ENCODE assay signal across 10 cellular contexts in the genomic region with DNA sequence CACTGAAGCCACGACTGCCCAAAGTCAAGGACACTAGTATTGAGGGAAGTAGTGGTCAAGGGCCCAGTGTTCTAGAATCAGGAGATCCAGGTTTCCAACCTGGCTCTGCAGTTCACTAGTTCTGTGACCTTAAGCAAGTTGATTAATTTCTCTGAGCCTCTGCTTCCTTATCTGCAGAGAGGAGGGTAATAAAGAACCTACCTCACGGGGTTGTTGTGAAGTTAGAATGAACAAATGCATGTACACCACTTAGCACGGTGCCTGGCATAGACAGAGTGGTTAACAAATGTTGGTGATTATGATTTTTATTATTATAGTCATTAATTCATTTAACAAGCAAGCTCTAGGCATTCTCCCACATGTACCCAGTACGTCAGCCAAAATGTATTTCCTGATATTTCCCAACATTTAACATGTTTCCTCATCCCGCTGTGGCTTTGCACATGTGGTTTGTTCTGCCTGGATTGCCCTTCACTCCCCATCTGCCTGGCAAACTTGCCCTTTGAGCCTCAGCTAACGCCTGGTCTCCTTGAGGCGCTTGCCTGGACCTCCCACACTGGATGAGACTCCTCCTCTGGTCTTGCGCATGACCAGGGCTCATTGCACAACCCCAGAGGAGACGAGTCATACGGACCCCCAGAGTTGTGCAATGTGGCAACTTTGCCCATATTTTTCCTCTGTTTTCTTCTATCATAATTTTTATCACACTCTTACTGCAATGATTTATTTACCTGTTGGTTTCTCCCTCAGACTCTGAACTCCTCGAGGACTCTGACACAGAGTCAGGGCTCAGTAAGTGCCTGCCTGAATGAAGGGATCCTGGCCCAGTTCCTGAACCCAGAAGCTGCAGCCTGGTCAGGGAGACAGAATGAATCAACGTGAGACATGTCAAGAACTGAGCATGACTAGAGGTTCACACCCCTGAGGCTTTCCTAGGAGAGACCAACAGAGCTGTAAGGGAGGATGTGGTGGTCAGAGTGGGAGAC. TPM values are rescaled to one million over a fixed set of nuclear protein-coding genes. Genes with fewer than 3 reads are reported as not detected.
A peak's percentile ranks its signal among the peaks of the same experiment; 100 is the strongest.
DNase-seq lines count a peak whose midpoint lies in the region; ATAC-seq and TF ChIP-seq lines count a peak whose summit lies in the region.
"Had no signal": no experiment of that assay in that cellular context is flagged by ENCODE, and none has a peak within 500 bp of the region (broad histone marks: within the 10 kb centered on the region; RNA-seq: fewer than 3 reads in every experiment).

No MANE protein-coding gene starts in this region.

- TF ChIP-seq POLR2A in gastroesophageal sphincter (IDR thresholded peaks at IDR 0.05) = no peak

- H3K4me1 ChIP-seq in RWPE2 (ENCODE audit: insufficient read depth, poor library complexity, severe bottlenecking) (peaks cover 14% of the 10 kb centered on the region), gastroesophageal sphincter (no peaks in the 10 kb centered on the region)

- no peak for TF ChIP-seq EP300 in gastroesophageal sphincter (IDR thresholded peaks at IDR 0.05)

- H3K4me3 ChIP-seq in RWPE2 (ENCODE audit: severe bottlenecking) = no peak overlapping the region
- H3K4me3 ChIP-seq in gastroesophageal sphincter = no peak overlapping the region

- ATAC-seq in RWPE2 (ENCODE audit: low read depth) = peak; percentile 94
- peak; percentile 92 for ATAC-seq in gastroesophageal sphincter
- ATAC-seq in HG03439 (IDR thresholded peaks at IDR 0.05; ENCODE audit: unreplicated experiment) = no peak
- no peak for ATAC-seq in GM21381 (IDR thresholded peaks at IDR 0.05; ENCODE audit: unreplicated experiment)
- no peak for ATAC-seq in GM18517 (IDR thresholded peaks at IDR 0.05; ENCODE audit: unreplicated experiment)

- H3K9me3 ChIP-seq in RWPE2 (ENCODE audit: severe bottlenecking) (no peaks in the 10 kb centered on the region), gastroesophageal sphincter (peaks cover 0 to 8% (median 0%) of the 10 kb centered on the region in 3 donors)

- H3K27ac ChIP-seq in RWPE2 (ENCODE audit: poor library complexity, severe bottlenecking) (peak overlapping the region; percentile 94), gastroesophageal sphincter (peak overlapping the region in 2 of 4 donors; percentile 37 to 40)

- peak; percentile 97 for DNase-seq in GF-D8 (lab: John Stamatoyannopoulos, UW)
- peak; percentile 96 for DNase-seq in RWPE2 (ENCODE audit: low spot score)
- peak; percentile 98 for DNase-seq in renal cortical epithelial cell (ENCODE audit: low read depth)
- DNase-seq in NCI-H446 (lab: John Stamatoyannopoulos, UW) = no peak
- DNase-seq: activated naive CD8-positive, alpha-beta T cell treated with anti-CD3 and anti-CD28 coated beads, Interleukin-2, amount 10 ng/mL, durations not matched to agents 7 days and 5 days; NCI-H526 had no signal

- H3K27me3 ChIP-seq in RWPE2 (ENCODE audit: insufficient read depth, poor library complexity, severe bottlenecking) (no peaks in the 10 kb centered on the region), gastroesophageal sphincter (no peaks in the 10 kb centered on the region)

- TF ChIP-seq CTCF in RWPE2 (IDR thresholded peaks at IDR 0.05; ENCODE audit: poor library complexity, severe bottlenecking) = no peak
- TF ChIP-seq CTCF in gastroesophageal sphincter (IDR thresholded peaks at IDR 0.05) = no peak

- H3K36me3 ChIP-seq in RWPE2 (ENCODE audit: low read depth) (no peaks in the 10 kb centered on the region), gastroesophageal sphincter (no peaks in the 10 kb centered on the region)

- 65 to 75% methylated on average over 5 to 12 of the region's 12 CpGs for WGBS in gastroesophageal sphincter (ENCODE audit: low coverage in 1 of 2), 2 donors

RNA-seq across cellular contexts. Expression of a gene that starts 20.7 kb away (rescaled TPM):
- total RNA-seq in gastroesophageal sphincter (1 to 10 TPM in 2 of 4 donors, under 1 TPM in 2; 0.84 to 4.8 (median 1.4) TPM), renal cortical epithelial cell (6.7 and 9.7 TPM in 2 replicates)

RNA-seq across cellular contexts. Expression of a gene that starts 32.5 kb away (rescaled TPM):
- 1 to 10 TPM in 1 of 4 donors, under 1 TPM in 2, not detected in 1; 0.27 to 1.2 (median 0.69) TPM for total RNA-seq in gastroesophageal sphincter
- 0.70 and 1.4 TPM in 2 replicates for total RNA-seq in renal cortical epithelial cell

RNA-seq across cellular contexts. Expression of a gene that starts 50.9 kb away (rescaled TPM):
- total RNA-seq in gastroesophageal sphincter = 10 to 100 TPM; 19.3 to 24.0 (median 21.7) TPM
- 26.4 and 35.3 TPM in 2 replicates for total RNA-seq in renal cortical epithelial cell

Comparison
In these comparisons a context has a peak if more than half of its experiments do, and no peak if none do; other contexts are left out.
1. DNase-seq: peak in GF-D8 (single experiment), RWPE2 (single experiment) and renal cortical epithelial cell (single experiment); none in NCI-H446 (0 of 2).
2. ATAC-seq: peak in RWPE2 (single experiment) and gastroesophageal sphincter (single experiment); none in HG03439 (single experiment), GM21381 (single experiment) and GM18517 (single experiment).